ENCODE assay signal across 4 cellular contexts in the genomic region with DNA sequence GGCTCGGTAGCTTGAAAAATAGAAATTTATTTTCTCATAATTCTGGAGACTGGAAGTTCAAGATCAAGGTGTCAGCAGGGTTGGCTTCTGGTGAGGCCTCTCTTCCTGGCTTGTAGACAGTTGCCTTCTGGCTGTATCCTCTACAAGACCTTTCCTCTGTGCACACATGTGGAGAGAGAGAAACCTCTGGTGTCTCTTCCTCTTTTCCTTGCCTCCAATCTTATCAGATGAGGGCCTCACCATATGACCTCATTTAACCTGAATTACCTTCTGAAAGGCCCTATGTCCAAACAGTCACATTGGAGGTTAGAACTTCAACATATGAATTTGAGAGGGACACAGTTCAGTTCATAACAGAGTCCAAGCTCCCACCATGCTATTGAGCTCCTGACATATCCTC.
"Had no signal": no experiment of that assay in that cellular context is flagged by ENCODE, and none has a peak within 500 bp of the region (broad histone marks: within the 10 kb centered on the region; RNA-seq: fewer than 3 reads in every experiment).

No MANE protein-coding gene starts in this region.

- ATAC-seq: GM23338 had no signal

- DNase-seq: H9, HCEC 1CT, IMR-90 had no signal

- H3K4me3 ChIP-seq: GM23338 had no signal
